ENCODE assay signal across 1 cellular context in genomic region chr19:38228491-38229439, GRCh38.
TF ChIP-seq lines count a peak whose summit lies in the region.

No MANE protein-coding gene starts in this region.

TF ChIP-seq in endothelial cell of umbilical vein, 7 proteins besides CTCF, POLR2A, EP300 and RAD21:
- TF ChIP-seq EZH2 (IDR thresholded peaks at IDR 0.05; ENCODE audit: borderline replicate concordance, low read depth, low read length, severe bottlenecking) (peak; percentile 60), JUN (IDR thresholded peaks at IDR 0.05; ENCODE audit: borderline replicate concordance, insufficient read depth, insufficient read length, low read depth) (no peak), GATA2 (IDR thresholded peaks at IDR 0.05; ENCODE audit: insufficient read depth, insufficient read length, low read depth, low read length) (no peak)
